Comparison of ENCODE assay signal across 26 cellular contexts in the genomic region with DNA sequence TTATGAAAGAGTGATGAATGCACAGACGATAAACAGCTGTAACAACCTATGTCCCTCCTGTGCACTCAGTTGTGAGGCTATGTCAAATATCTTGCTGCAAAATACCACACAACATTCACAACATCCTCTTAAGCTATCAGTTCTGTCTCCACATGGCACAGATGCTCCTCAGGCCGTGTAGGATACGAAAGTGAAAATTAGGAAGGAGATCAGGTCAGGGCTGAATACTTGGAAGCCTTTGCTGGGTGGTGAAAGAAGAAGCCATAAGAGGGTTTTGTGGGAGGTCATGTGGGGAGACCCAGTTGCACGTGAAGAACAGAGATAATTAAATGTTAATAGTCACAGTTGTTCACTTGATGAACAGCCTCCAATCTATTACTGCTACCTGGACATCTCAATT. TPM values are rescaled to one million over a fixed set of nuclear protein-coding genes. Genes with fewer than 3 reads are reported as not detected.
"Had no signal": no experiment of that assay in that cellular context is flagged by ENCODE, and none has a peak within 500 bp of the region (broad histone marks: within the 10 kb centered on the region; RNA-seq: fewer than 3 reads in every experiment).

No MANE protein-coding gene starts in this region.

- H3K36me3 ChIP-seq: brain microvascular endothelial cell, esophagus muscularis mucosa, heart right ventricle, right lobe of liver, thyroid gland had no signal

- H3K9me3 ChIP-seq: esophagus muscularis mucosa, heart right ventricle, mucosa of descending colon, right lobe of liver, thyroid gland had no signal

- H3K27ac ChIP-seq: brain microvascular endothelial cell, esophagus muscularis mucosa, heart right ventricle, right lobe of liver, skin epidermis, thyroid gland had no signal

- ATAC-seq: activated CD4-positive, alpha-beta T cell treated with anti-CD3 and anti-CD28 coated beads for 36 hours; activated T-cell treated with anti-CD3 and anti-CD28 coated beads, Interleukin-2, amount 50 U/mL, for 4 hours; heart right ventricle; left cardiac atrium; mucosa of descending colon had no signal

- DNase-seq: activated B cell treated with CpG ODN at 0.5 μM for 24 hours; activated CD4-positive, alpha-beta T cell treated with anti-CD3 and anti-CD28 coated beads for 36 hours; activated CD4-positive, alpha-beta T cell treated with anti-CD3 and anti-CD28 coated beads, Interleukin-2, amount 50 U/mL, for 4 hours; activated CD8-positive, alpha-beta memory T cell treated with anti-CD3 and anti-CD28 coated beads, Interleukin-2, amount 50 U/mL, for 48 hours; activated naive CD4-positive, alpha-beta T cell treated with anti-CD3 and anti-CD28 coated beads, Interleukin-2, amount 10 ng/mL, durations not matched to agents 7 days and 5 days; activated T-cell treated with anti-CD3 and anti-CD28 coated beads, Interleukin-2, amount 50 U/mL, for 4 hours; aorta; brain microvascular endothelial cell; heart right ventricle; islet precursor cell; left cardiac atrium; mesendoderm; mucosa of descending colon; occipital lobe; posterior cingulate gyrus; right lobe of liver; stimulated activated CD4-positive, alpha-beta T cell treated with anti-CD3 and anti-CD28 coated beads, Interleukin-1b, Interleukin-23, amount 100 ng/mL, for 48 hours; substantia nigra; T-helper 1 cell; T-helper 9 cell; thyroid gland had no signal

- H3K27me3 ChIP-seq: brain microvascular endothelial cell, esophagus muscularis mucosa, heart right ventricle, right lobe of liver, thyroid gland had no signal

- H3K4me3 ChIP-seq: esophagus muscularis mucosa, heart right ventricle, mucosa of descending colon, right lobe of liver, skin epidermis, thyroid gland had no signal

- H3K4me1 ChIP-seq: esophagus muscularis mucosa, right lobe of liver, thyroid gland had no signal

RNA-seq across cellular contexts. Expression of a gene that starts 58.9 kb away (rescaled TPM):
- total RNA-seq: activated B cell treated with CpG ODN at 0.5 μM for 24 hours; activated CD4-positive, alpha-beta T cell treated with anti-CD3 and anti-CD28 coated beads for 36 hours; activated CD8-positive, alpha-beta memory T cell treated with anti-CD3 and anti-CD28 coated beads for 36 hours; activated T-cell treated with anti-CD3 and anti-CD28 coated beads, Interleukin-2, amount 50 U/mL, for 4 hours; aorta; fibroblast of villous mesenchyme; heart right ventricle; left cardiac atrium; mucosa of descending colon; occipital lobe; right lobe of liver; ureter had no signal
